ENCODE assay signal across 1 cellular context in the genomic region with DNA sequence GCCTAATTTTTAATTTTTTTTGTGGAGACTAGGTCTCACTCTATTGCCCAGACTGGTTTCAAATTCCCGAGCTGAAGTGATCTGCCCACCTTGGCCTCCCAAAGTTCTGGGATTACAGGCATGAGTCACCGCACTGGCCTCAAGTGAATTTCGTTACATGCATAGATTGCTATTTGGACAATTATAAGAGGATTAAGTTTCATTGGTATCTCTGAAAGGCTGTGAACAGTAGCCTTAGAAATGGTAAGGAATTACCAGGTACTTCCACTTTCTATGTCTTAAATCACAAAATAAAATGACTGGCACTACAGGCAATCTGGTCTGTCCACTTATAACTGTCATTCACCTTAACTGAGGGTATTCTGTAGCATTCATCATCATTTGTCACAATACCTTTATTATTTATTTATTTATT.
TF ChIP-seq lines count a peak whose summit lies in the region.

No MANE protein-coding gene starts in this region.

TF ChIP-seq in GM12878, 131 proteins besides CTCF, POLR2A, EP300 and RAD21:
- TF ChIP-seq, protein P1, sequence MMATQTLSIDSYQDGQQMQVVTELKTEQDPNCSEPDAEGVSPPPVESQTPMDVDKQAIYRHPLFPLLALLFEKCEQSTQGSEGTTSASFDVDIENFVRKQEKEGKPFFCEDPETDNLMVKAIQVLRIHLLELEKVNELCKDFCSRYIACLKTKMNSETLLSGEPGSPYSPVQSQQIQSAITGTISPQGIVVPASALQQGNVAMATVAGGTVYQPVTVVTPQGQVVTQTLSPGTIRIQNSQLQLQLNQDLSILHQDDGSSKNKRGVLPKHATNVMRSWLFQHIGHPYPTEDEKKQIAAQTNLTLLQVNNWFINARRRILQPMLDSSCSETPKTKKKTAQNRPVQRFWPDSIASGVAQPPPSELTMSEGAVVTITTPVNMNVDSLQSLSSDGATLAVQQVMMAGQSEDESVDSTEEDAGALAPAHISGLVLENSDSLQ (IDR thresholded peaks at IDR 0.05), result peak; percentile 26; the same call in 1 of the 2 replicates
- TF ChIP-seq SIN3A (IDR thresholded peaks at IDR 0.05; ENCODE audit: low read depth, low read length), result no peak
TF ChIP-seq in GM12878: peak in this region for 1.
